1 cellular context compared by ENCODE assay signal in the genomic region with DNA sequence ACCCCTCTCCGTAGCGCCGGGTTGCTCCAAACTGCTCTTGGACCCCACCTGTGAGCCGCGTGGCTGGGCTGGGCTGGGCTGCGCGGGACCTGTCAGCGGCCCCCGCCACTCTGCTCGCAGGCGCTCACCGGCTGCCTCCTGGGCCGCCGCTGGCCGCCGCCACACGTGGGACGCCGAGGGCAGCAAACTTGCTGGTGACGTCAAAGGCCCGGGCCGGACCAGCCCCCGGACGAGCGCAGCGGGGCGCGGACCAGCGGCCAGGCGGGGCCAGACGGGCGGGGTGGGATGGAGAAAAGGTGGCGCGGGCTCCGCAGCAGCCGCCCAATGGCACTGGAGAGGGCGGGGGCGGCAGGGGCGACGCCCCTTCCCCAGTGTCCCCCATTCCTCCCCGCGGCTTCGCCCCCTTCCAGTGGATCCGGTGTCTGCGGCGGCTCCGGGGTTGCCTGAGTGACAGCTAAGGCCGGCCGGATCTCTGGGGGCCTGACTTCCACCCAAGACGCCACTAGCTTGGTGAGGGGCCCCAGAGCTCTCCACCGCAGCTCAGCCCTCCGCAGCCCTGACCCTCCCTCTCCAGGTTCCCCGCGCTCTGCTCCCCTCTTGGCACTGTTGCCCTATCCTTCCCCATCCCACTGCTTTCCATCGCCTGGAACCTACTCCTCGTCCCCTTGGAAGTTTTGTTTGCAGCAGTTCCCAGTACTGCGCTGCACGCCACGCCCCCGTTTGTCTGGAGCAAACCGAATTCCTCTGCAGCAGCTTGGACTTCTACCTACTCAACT.
TF ChIP-seq lines count a peak whose summit lies in the region.

A gene (minus strand): TSS at position 154 of the 776 bp plus-strand sequence. CDS start 800 bp downstream, outside the sequence.

TF ChIP-seq in liver, 16 proteins besides CTCF, POLR2A, EP300 and RAD21 (continued from another document):
- TF ChIP-seq, protein P1, sequence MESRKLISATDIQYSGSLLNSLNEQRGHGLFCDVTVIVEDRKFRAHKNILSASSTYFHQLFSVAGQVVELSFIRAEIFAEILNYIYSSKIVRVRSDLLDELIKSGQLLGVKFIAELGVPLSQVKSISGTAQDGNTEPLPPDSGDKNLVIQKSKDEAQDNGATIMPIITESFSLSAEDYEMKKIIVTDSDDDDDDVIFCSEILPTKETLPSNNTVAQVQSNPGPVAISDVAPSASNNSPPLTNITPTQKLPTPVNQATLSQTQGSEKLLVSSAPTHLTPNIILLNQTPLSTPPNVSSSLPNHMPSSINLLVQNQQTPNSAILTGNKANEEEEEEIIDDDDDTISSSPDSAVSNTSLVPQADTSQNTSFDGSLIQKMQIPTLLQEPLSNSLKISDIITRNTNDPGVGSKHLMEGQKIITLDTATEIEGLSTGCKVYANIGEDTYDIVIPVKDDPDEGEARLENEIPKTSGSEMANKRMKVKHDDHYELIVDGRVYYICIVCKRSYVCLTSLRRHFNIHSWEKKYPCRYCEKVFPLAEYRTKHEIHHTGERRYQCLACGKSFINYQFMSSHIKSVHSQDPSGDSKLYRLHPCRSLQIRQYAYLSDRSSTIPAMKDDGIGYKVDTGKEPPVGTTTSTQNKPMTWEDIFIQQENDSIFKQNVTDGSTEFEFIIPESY (IDR thresholded peaks at IDR 0.05): no peak
- TF ChIP-seq RXRA (IDR thresholded peaks at IDR 0.05): no peak
- TF ChIP-seq FOXA1 (IDR thresholded peaks at IDR 0.05): no peak
- no peak for TF ChIP-seq HNF4G (IDR thresholded peaks at IDR 0.05)
- TF ChIP-seq, protein P2, sequence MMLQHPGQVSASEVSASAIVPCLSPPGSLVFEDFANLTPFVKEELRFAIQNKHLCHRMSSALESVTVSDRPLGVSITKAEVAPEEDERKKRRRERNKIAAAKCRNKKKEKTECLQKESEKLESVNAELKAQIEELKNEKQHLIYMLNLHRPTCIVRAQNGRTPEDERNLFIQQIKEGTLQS (IDR thresholded peaks at IDR 0.05): no peak
- TF ChIP-seq EGR1 (IDR thresholded peaks at IDR 0.05; ENCODE audit: low read depth in 2 of 2): no peak
- no peak for TF ChIP-seq NR2F2 (IDR thresholded peaks at IDR 0.05)
- TF ChIP-seq, protein P3, sequence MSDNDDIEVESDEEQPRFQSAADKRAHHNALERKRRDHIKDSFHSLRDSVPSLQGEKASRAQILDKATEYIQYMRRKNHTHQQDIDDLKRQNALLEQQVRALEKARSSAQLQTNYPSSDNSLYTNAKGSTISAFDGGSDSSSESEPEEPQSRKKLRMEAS (IDR thresholded peaks at IDR 0.05): no peak
- no peak for TF ChIP-seq HNF4A (conservative IDR thresholded peaks at IDR 0.05)
- TF ChIP-seq GABPA (IDR thresholded peaks at IDR 0.05 in 1 of 2, conservative IDR thresholded peaks at IDR 0.05 in 1 of 2): no peak
- no peak for TF ChIP-seq TAF1 (conservative IDR thresholded peaks at IDR 0.05)
- no peak for TF ChIP-seq FOXA2 (IDR thresholded peaks at IDR 0.05)
- no peak for TF ChIP-seq JUND (IDR thresholded peaks at IDR 0.05)
- no peak for TF ChIP-seq SP1 (IDR thresholded peaks at IDR 0.05)
- TF ChIP-seq YY1 (IDR thresholded peaks at IDR 0.05): no peak
